Comparison of ENCODE assay signal across 1 cellular context in genomic region chr2:129070663-129071062, GRCh38.
TF ChIP-seq lines count a peak whose summit lies in the region.

No MANE protein-coding gene starts in this region.

TF ChIP-seq in GM23338, 12 proteins besides CTCF, POLR2A, EP300 and RAD21 (continued from another document):
- TF ChIP-seq JUNB (IDR thresholded peaks at IDR 0.05; ENCODE audit: unreplicated experiment): no peak
- no peak for TF ChIP-seq NANOG (IDR thresholded peaks at IDR 0.05; ENCODE audit: borderline replicate concordance)
- no peak for TF ChIP-seq STAT1 (IDR thresholded peaks at IDR 0.05; ENCODE audit: unreplicated experiment)
- TF ChIP-seq EZH2 (IDR thresholded peaks at IDR 0.05; ENCODE audit: low read depth, unreplicated experiment): no peak
- no peak for TF ChIP-seq ETS1 (IDR thresholded peaks at IDR 0.05)
- TF ChIP-seq ZNF331 (CRISPR knock-in tag; IDR thresholded peaks at IDR 0.05; ENCODE audit: low read depth): no peak
- TF ChIP-seq ZNF114 (CRISPR knock-in tag; IDR thresholded peaks at IDR 0.05): no peak
- no peak for TF ChIP-seq CREB1 (CRISPR knock-in tag; IDR thresholded peaks at IDR 0.05; ENCODE audit: low read depth)
